ENCODE assay signal across 1 cellular context in the genomic region with DNA sequence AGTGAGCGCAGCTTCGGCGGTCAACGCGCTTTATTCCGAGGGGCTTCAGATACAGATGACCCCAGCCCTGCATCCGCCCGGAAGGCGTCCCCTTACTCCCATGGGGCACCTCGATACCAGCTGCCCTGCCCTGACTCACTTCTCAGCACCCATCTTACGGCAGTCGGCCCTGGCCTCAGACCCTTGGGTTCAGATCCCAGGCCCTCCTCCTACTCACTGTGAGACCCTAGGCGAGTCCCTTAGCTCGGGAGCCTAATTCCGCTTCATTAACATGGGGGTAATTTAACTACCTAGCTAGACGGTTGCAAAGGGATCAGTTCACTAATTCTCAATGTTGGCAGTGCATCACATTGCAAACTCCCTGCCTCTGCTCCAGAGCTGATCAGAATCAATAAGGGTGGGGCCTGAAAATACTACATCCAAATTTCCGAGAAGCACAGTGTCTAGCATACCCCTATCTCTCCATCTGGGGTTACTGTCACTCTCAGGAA.
TF ChIP-seq lines count a peak whose summit lies in the region.

No MANE protein-coding gene starts in this region.

TF ChIP-seq in HepG2, 621 proteins besides CTCF, POLR2A, EP300 and RAD21 (continues in another document):
- TF ChIP-seq, protein P1, sequence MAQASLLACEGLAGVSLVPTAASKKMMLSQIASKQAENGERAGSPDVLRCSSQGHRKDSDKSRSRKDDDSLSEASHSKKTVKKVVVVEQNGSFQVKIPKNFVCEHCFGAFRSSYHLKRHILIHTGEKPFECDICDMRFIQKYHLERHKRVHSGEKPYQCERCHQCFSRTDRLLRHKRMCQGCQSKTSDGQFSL (CRISPR knock-in tag; IDR thresholded peaks at IDR 0.05): no peak
- TF ChIP-seq TARDBP (CRISPR knock-in tag; IDR thresholded peaks at IDR 0.05) (peak; percentile 29; the same call in 1 of the 2 replicates), NKX3-1 (CRISPR knock-in tag; IDR thresholded peaks at IDR 0.05) (0 out of 2 replicates have a peak, but pooled peaks have one; percentile 3), SRY (CRISPR knock-in tag; IDR thresholded peaks at IDR 0.05) (no peak), ELF1 (CRISPR knock-in tag; IDR thresholded peaks at IDR 0.05) (no peak), SCMH1 (CRISPR knock-in tag; IDR thresholded peaks at IDR 0.05; ENCODE audit: borderline replicate concordance) (no peak), CBX2 (IDR thresholded peaks at IDR 0.05; ENCODE audit: low read depth, low read length) (no peak), CBX2 (CRISPR knock-in tag; IDR thresholded peaks at IDR 0.05; ENCODE audit: low read depth) (0 out of 2 replicates have a peak, but pooled peaks have one; percentile 48), POLR2AphosphoS5 (IDR thresholded peaks at IDR 0.05; ENCODE audit: low read depth, low read length) (peak; percentile 53), ZNF781 (CRISPR knock-in tag; IDR thresholded peaks at IDR 0.05; ENCODE audit: borderline replicate concordance, not compliant biosample characterization) (no peak), ZNF251 (CRISPR knock-in tag; IDR thresholded peaks at IDR 0.05) (no peak), BRD4 (CRISPR knock-in tag; IDR thresholded peaks at IDR 0.05) (0 out of 2 replicates have a peak, but pooled peaks have one; percentile 11), KAT8 (CRISPR knock-in tag; IDR thresholded peaks at IDR 0.05) (no peak), ZMYM3 (CRISPR knock-in tag; IDR thresholded peaks at IDR 0.05) (no peak), TGIF2 (CRISPR knock-in tag; IDR thresholded peaks at IDR 0.05) (peak; percentile 10; the same call in 1 of the 2 replicates), ZNF766 (CRISPR knock-in tag; IDR thresholded peaks at IDR 0.05; ENCODE audit: borderline replicate concordance) (no peak), TOE1 (CRISPR knock-in tag; IDR thresholded peaks at IDR 0.05) (no peak), CHD4 (IDR thresholded peaks at IDR 0.05; ENCODE audit: borderline replicate concordance, low read length) (no peak), RBAK (CRISPR knock-in tag; IDR thresholded peaks at IDR 0.05) (no peak), POLR2G (IDR thresholded peaks at IDR 0.05; ENCODE audit: low read depth, low read length) (peak; percentile 20; the same call in 1 of the 2 replicates), MED13 (CRISPR knock-in tag; IDR thresholded peaks at IDR 0.05) (peak; percentile 37; the same call in 1 of the 2 replicates), ZFP41 (CRISPR knock-in tag; IDR thresholded peaks at IDR 0.05; ENCODE audit: borderline replicate concordance) (no peak), ZBTB7A (CRISPR knock-in tag; IDR thresholded peaks at IDR 0.05) (0 out of 2 replicates have a peak, but pooled peaks have one; percentile 45), ZNF160 (CRISPR knock-in tag; IDR thresholded peaks at IDR 0.05) (no peak), ZSCAN29 (CRISPR knock-in tag; conservative IDR thresholded peaks at IDR 0.05) (no peak), SMARCC2 (IDR thresholded peaks at IDR 0.05) (no peak), ZBTB8A (CRISPR knock-in tag; IDR thresholded peaks at IDR 0.05; ENCODE audit: borderline replicate concordance, low read depth) (no peak), ZFP36L2 (CRISPR knock-in tag; IDR thresholded peaks at IDR 0.05) (no peak), GZF1 (CRISPR knock-in tag; IDR thresholded peaks at IDR 0.05) (no peak), PHF5A (CRISPR knock-in tag; IDR thresholded peaks at IDR 0.05; ENCODE audit: low read depth, unreplicated experiment) (peak; percentile 18), ZNF790 (CRISPR knock-in tag; IDR thresholded peaks at IDR 0.05; ENCODE audit: borderline replicate concordance) (no peak), ZNF124 (CRISPR knock-in tag; IDR thresholded peaks at IDR 0.05) (no peak)
- TF ChIP-seq, protein P2, sequence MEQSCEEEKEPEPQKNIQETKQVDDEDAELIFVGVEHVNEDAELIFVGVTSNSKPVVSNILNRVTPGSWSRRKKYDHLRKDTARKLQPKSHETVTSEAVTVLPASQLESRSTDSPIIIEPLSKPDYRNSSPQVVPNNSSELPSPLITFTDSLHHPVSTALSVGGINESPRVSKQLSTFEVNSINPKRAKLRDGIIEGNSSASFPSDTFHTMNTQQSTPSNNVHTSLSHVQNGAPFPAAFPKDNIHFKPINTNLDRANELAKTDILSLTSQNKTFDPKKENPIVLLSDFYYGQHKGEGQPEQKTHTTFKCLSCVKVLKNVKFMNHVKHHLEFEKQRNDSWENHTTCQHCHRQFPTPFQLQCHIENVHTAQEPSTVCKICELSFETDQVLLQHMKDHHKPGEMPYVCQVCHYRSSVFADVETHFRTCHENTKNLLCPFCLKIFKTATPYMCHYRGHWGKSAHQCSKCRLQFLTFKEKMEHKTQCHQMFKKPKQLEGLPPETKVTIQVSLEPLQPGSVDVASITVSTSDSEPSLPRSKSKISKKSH (CRISPR knock-in tag; IDR thresholded peaks at IDR 0.05; ENCODE audit: borderline replicate concordance): no peak
- TF ChIP-seq, protein P3, sequence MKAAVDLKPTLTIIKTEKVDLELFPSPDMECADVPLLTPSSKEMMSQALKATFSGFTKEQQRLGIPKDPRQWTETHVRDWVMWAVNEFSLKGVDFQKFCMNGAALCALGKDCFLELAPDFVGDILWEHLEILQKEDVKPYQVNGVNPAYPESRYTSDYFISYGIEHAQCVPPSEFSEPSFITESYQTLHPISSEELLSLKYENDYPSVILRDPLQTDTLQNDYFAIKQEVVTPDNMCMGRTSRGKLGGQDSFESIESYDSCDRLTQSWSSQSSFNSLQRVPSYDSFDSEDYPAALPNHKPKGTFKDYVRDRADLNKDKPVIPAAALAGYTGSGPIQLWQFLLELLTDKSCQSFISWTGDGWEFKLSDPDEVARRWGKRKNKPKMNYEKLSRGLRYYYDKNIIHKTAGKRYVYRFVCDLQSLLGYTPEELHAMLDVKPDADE (CRISPR knock-in tag; IDR thresholded peaks at IDR 0.05): no peak
- TF ChIP-seq, protein P4, sequence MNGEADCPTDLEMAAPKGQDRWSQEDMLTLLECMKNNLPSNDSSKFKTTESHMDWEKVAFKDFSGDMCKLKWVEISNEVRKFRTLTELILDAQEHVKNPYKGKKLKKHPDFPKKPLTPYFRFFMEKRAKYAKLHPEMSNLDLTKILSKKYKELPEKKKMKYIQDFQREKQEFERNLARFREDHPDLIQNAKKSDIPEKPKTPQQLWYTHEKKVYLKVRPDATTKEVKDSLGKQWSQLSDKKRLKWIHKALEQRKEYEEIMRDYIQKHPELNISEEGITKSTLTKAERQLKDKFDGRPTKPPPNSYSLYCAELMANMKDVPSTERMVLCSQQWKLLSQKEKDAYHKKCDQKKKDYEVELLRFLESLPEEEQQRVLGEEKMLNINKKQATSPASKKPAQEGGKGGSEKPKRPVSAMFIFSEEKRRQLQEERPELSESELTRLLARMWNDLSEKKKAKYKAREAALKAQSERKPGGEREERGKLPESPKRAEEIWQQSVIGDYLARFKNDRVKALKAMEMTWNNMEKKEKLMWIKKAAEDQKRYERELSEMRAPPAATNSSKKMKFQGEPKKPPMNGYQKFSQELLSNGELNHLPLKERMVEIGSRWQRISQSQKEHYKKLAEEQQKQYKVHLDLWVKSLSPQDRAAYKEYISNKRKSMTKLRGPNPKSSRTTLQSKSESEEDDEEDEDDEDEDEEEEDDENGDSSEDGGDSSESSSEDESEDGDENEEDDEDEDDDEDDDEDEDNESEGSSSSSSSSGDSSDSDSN (CRISPR knock-in tag; IDR thresholded peaks at IDR 0.05): no peak
- TF ChIP-seq, protein P5, sequence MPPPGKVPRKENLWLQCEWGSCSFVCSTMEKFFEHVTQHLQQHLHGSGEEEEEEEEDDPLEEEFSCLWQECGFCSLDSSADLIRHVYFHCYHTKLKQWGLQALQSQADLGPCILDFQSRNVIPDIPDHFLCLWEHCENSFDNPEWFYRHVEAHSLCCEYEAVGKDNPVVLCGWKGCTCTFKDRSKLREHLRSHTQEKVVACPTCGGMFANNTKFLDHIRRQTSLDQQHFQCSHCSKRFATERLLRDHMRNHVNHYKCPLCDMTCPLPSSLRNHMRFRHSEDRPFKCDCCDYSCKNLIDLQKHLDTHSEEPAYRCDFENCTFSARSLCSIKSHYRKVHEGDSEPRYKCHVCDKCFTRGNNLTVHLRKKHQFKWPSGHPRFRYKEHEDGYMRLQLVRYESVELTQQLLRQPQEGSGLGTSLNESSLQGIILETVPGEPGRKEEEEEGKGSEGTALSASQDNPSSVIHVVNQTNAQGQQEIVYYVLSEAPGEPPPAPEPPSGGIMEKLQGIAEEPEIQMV (CRISPR knock-in tag; IDR thresholded peaks at IDR 0.05; ENCODE audit: low read depth): no peak; the same call in 1 of the 2 replicates
- TF ChIP-seq, protein P6, sequence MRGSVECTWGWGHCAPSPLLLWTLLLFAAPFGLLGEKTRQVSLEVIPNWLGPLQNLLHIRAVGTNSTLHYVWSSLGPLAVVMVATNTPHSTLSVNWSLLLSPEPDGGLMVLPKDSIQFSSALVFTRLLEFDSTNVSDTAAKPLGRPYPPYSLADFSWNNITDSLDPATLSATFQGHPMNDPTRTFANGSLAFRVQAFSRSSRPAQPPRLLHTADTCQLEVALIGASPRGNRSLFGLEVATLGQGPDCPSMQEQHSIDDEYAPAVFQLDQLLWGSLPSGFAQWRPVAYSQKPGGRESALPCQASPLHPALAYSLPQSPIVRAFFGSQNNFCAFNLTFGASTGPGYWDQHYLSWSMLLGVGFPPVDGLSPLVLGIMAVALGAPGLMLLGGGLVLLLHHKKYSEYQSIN (CRISPR knock-in tag; IDR thresholded peaks at IDR 0.05; ENCODE audit: borderline replicate concordance): no peak
- TF ChIP-seq, protein P7, sequence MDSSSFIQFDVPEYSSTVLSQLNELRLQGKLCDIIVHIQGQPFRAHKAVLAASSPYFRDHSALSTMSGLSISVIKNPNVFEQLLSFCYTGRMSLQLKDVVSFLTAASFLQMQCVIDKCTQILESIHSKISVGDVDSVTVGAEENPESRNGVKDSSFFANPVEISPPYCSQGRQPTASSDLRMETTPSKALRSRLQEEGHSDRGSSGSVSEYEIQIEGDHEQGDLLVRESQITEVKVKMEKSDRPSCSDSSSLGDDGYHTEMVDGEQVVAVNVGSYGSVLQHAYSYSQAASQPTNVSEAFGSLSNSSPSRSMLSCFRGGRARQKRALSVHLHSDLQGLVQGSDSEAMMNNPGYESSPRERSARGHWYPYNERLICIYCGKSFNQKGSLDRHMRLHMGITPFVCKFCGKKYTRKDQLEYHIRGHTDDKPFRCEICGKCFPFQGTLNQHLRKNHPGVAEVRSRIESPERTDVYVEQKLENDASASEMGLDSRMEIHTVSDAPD (CRISPR knock-in tag; IDR thresholded peaks at IDR 0.05): no peak
- TF ChIP-seq, protein P8, sequence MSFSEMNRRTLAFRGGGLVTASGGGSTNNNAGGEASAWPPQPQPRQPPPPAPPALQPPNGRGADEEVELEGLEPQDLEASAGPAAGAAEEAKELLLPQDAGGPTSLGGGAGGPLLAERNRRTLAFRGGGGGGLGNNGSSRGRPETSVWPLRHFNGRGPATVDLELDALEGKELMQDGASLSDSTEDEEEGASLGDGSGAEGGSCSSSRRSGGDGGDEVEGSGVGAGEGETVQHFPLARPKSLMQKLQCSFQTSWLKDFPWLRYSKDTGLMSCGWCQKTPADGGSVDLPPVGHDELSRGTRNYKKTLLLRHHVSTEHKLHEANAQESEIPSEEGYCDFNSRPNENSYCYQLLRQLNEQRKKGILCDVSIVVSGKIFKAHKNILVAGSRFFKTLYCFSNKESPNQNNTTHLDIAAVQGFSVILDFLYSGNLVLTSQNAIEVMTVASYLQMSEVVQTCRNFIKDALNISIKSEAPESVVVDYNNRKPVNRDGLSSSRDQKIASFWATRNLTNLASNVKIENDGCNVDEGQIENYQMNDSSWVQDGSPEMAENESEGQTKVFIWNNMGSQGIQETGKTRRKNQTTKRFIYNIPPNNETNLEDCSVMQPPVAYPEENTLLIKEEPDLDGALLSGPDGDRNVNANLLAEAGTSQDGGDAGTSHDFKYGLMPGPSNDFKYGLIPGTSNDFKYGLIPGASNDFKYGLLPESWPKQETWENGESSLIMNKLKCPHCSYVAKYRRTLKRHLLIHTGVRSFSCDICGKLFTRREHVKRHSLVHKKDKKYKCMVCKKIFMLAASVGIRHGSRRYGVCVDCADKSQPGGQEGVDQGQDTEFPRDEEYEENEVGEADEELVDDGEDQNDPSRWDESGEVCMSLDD (CRISPR knock-in tag; IDR thresholded peaks at IDR 0.05; ENCODE audit: borderline replicate concordance): no peak
- TF ChIP-seq, protein P9, sequence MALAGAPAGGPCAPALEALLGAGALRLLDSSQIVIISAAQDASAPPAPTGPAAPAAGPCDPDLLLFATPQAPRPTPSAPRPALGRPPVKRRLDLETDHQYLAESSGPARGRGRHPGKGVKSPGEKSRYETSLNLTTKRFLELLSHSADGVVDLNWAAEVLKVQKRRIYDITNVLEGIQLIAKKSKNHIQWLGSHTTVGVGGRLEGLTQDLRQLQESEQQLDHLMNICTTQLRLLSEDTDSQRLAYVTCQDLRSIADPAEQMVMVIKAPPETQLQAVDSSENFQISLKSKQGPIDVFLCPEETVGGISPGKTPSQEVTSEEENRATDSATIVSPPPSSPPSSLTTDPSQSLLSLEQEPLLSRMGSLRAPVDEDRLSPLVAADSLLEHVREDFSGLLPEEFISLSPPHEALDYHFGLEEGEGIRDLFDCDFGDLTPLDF (CRISPR knock-in tag; IDR thresholded peaks at IDR 0.05): no peak
- TF ChIP-seq, protein P10, sequence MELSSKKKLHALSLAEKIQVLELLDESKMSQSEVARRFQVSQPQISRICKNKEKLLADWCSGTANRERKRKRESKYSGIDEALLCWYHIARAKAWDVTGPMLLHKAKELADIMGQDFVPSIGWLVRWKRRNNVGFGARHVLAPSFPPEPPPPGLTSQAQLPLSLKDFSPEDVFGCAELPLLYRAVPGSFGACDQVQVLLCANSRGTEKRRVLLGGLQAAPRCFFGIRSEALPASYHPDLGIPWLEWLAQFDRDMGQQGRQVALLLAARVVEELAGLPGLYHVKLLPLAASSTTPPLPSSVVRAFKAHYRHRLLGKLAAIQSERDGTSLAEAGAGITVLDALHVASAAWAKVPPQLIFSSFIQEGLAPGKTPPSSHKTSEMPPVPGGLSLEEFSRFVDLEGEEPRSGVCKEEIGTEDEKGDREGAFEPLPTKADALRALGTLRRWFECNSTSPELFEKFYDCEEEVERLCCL (CRISPR knock-in tag; IDR thresholded peaks at IDR 0.05; ENCODE audit: borderline replicate concordance): no peak
- TF ChIP-seq, protein P11, sequence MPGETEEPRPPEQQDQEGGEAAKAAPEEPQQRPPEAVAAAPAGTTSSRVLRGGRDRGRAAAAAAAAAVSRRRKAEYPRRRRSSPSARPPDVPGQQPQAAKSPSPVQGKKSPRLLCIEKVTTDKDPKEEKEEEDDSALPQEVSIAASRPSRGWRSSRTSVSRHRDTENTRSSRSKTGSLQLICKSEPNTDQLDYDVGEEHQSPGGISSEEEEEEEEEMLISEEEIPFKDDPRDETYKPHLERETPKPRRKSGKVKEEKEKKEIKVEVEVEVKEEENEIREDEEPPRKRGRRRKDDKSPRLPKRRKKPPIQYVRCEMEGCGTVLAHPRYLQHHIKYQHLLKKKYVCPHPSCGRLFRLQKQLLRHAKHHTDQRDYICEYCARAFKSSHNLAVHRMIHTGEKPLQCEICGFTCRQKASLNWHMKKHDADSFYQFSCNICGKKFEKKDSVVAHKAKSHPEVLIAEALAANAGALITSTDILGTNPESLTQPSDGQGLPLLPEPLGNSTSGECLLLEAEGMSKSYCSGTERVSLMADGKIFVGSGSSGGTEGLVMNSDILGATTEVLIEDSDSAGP (CRISPR knock-in tag; IDR thresholded peaks at IDR 0.05; ENCODE audit: borderline replicate concordance): no peak; the same call in 1 of the 2 replicates
